8 cellular contexts compared by ENCODE assay signal in genomic region chr11:13238879-13239514, GRCh38.
DNase-seq lines count a peak whose midpoint lies in the region; ATAC-seq lines count a peak whose summit lies in the region.

No MANE protein-coding gene starts in this region.

- no peak overlapping the region for H3K4me3 Mint-ChIP-seq in stimulated activated effector memory CD8-positive, alpha-beta T cell treated with anti-CD3 and anti-CD28 coated beads, Interleukin-12 subunit alpha, Interleukin-12 subunit beta, amount 100 ng/mL, for 72 hours

- ATAC-seq in GM21528 (IDR thresholded peaks at IDR 0.05; ENCODE audit: low FRiP score, unreplicated experiment) (peak; percentile 61), HG03039 (IDR thresholded peaks at IDR 0.05; ENCODE audit: unreplicated experiment) (no peak)
- ATAC-seq in stimulated activated effector memory CD8-positive, alpha-beta T cell treated with anti-CD3 and anti-CD28 coated beads, Interleukin-12 subunit alpha, Interleukin-12 subunit beta, amount 100 ng/mL, for 72 hours = peak; percentile 67

- H3K4me1 Mint-ChIP-seq in stimulated activated effector memory CD8-positive, alpha-beta T cell treated with anti-CD3 and anti-CD28 coated beads, Interleukin-12 subunit alpha, Interleukin-12 subunit beta, amount 100 ng/mL, for 72 hours = peaks cover 6% of the 10 kb centered on the region

- DNase-seq in COR-L47 (lab: John Stamatoyannopoulos, UW) (peak; percentile 43), NCI-H1105 treated with DMSO at 0.1 percent for 48 hours (lab: John Stamatoyannopoulos, UW) (peak; percentile 39), cerebellar cortex (ENCODE audit: low spot score) (peak; percentile 28), medulla oblongata (ENCODE audit: extremely low spot score) (peak; percentile 62)
- peak; percentile 19 for DNase-seq in activated CD4-positive, CD25-positive, alpha-beta regulatory T cell treated with anti-CD3 and anti-CD28 coated beads, Interleukin-2, amount 50 U/mL, for 16 hours (ENCODE audit: low read depth, low spot score)
- DNase-seq in stimulated activated effector memory CD8-positive, alpha-beta T cell treated with anti-CD3 and anti-CD28 coated beads, Interleukin-12 subunit alpha, Interleukin-12 subunit beta, amount 100 ng/mL, for 72 hours (ENCODE audit: low spot score in 2 of 2) = peak; percentile 42 to 62

- H3K27ac Mint-ChIP-seq in stimulated activated effector memory CD8-positive, alpha-beta T cell treated with anti-CD3 and anti-CD28 coated beads, Interleukin-12 subunit alpha, Interleukin-12 subunit beta, amount 100 ng/mL, for 72 hours = no peak overlapping the region

- no peaks in the 10 kb centered on the region for H3K9me3 Mint-ChIP-seq in stimulated activated effector memory CD8-positive, alpha-beta T cell treated with anti-CD3 and anti-CD28 coated beads, Interleukin-12 subunit alpha, Interleukin-12 subunit beta, amount 100 ng/mL, for 72 hours

- no peaks in the 10 kb centered on the region for H3K36me3 Mint-ChIP-seq in stimulated activated effector memory CD8-positive, alpha-beta T cell treated with anti-CD3 and anti-CD28 coated beads, Interleukin-12 subunit alpha, Interleukin-12 subunit beta, amount 100 ng/mL, for 72 hours
